In the genomic region with DNA sequence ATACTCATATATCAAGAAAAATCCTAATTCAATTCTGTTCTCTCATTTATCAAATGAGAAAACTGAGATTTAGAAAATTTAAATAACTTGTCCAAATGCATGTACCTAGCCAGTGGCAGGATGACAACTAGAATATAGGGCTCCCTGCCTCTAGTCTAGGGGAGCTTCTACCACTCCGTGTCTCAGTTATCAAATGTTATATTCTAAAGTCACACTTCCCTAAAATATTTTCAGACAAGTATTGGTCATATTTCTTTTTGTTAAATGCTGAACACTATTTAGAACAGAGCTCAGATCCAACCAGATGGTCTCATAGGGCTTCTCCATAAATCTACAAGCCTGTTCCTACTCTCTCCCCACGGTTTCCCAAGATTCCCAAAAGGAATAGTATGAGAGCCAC, we compare ENCODE assay signal across 1 cellular context.
TF ChIP-seq lines count a peak whose summit lies in the region.

No MANE protein-coding gene starts in this region.

TF ChIP-seq in GM12878, 131 proteins besides CTCF, POLR2A, EP300 and RAD21:
- no peak for TF ChIP-seq BCLAF1 (IDR thresholded peaks at IDR 0.05)
- TF ChIP-seq SPI1 (IDR thresholded peaks at IDR 0.05; ENCODE audit: borderline replicate concordance, insufficient read depth, low read depth, low read length), result peak; percentile 81
- no peak for TF ChIP-seq NRF1 (conservative IDR thresholded peaks at IDR 0.05; ENCODE audit: low read depth, low read length)
